2 cellular contexts compared by ENCODE assay signal in genomic region chr14:94412671-94413638, GRCh38.
TF ChIP-seq lines count a peak whose summit lies in the region.

No MANE protein-coding gene starts in this region.

TF ChIP-seq in H1, 55 proteins besides CTCF, POLR2A, EP300 and RAD21:
- TF ChIP-seq JUND (IDR thresholded peaks at IDR 0.05; ENCODE audit: low read length): no peak
- no peak for TF ChIP-seq ASH2L (IDR thresholded peaks at IDR 0.05; ENCODE audit: low read length)
- TF ChIP-seq USF2 (IDR thresholded peaks at IDR 0.05; ENCODE audit: low read length): no peak
- no peak for TF ChIP-seq SP2 (IDR thresholded peaks at IDR 0.05; ENCODE audit: low read length)
- TF ChIP-seq CHD1 (IDR thresholded peaks at IDR 0.05; ENCODE audit: low read depth, low read length): no peak
TF ChIP-seq in H1: peak in this region for 0.

TF ChIP-seq in GM12891, 5 proteins besides CTCF, POLR2A, EP300 and RAD21:
- no peak for TF ChIP-seq TAF1 (IDR thresholded peaks at IDR 0.05; ENCODE audit: low read depth, low read length)
- TF ChIP-seq POLR2AphosphoS5 (IDR thresholded peaks at IDR 0.05; ENCODE audit: low read depth, low read length): no peak
- TF ChIP-seq POU2F2 (IDR thresholded peaks at IDR 0.05; ENCODE audit: low read depth, low read length): no peak
- TF ChIP-seq SPI1 (IDR thresholded peaks at IDR 0.05; ENCODE audit: low read depth, low read length): no peak
- no peak for TF ChIP-seq PAX5 (IDR thresholded peaks at IDR 0.05; ENCODE audit: insufficient read depth, low read length, severe bottlenecking)
TF ChIP-seq in GM12891: peak in this region for 0.
